ENCODE assay signal across 18 cellular contexts in genomic region chr14:85702191-85702590, GRCh38.
DNase-seq lines count a peak whose midpoint lies in the region; ATAC-seq and TF ChIP-seq lines count a peak whose summit lies in the region.
"Had no signal": no experiment of that assay in that cellular context is flagged by ENCODE, and none has a peak within 500 bp of the region (broad histone marks: within the 10 kb centered on the region; RNA-seq: fewer than 3 reads in every experiment).

No MANE protein-coding gene starts in this region.

- BruUV-seq in MCF 10A (replicated peaks; lab: Mats Ljungman, UMichigan): no TSS peak
- no TSS peak for BruUV-seq in mammary epithelial cell (replicated peaks; lab: Mats Ljungman, UMichigan)

- H3K4me2 ChIP-seq in mammary epithelial cell (ENCODE audit: insufficient read depth, low read depth, low read length): no peak overlapping the region

- ATAC-seq in natural killer cell treated with Interleukin-12 subunit alpha and Interleukin-12 subunit beta and Interleukin-15 and Interleukin-18, amount 100 ng/mL, for 72 hours: no peak
- ATAC-seq in GM18505 (IDR thresholded peaks at IDR 0.05; ENCODE audit: unreplicated experiment): no peak
- ATAC-seq: HepG2 had no signal

- CTCF ChIA-PET in MCF 10A (lab: Yijun Ruan, JAX) (no interaction called here), mammary epithelial cell (lab: Charles Lee; ENCODE audit: low non-redundant PET) (no interaction called here)

- H3K79me2 ChIP-seq in mammary epithelial cell (ENCODE audit: insufficient read depth, low read length): no peaks in the 10 kb centered on the region

- H3K4me1 Mint-ChIP-seq in MCF 10A (ENCODE audit: insufficient read depth, unreplicated experiment): peaks cover 19% of the 10 kb centered on the region
- peaks cover 5% of the 10 kb centered on the region for H3K4me1 Mint-ChIP-seq in endodermal cell
- peaks cover 14 to 16% of the 10 kb centered on the region in 2 donors for H3K4me1 Mint-ChIP-seq in natural killer cell treated with Interleukin-12 subunit alpha and Interleukin-12 subunit beta and Interleukin-15 and Interleukin-18, amount 100 ng/mL, for 72 hours (ENCODE audit: low read depth in 2 of 2)
- no peaks in the 10 kb centered on the region for H3K4me1 Mint-ChIP-seq in activated CD4-positive, alpha-beta T cell treated with anti-CD3 and anti-CD28 coated beads, Interleukin-2, amount 10 ng/mL, durations not matched to agents 24 days and 14 days
- H3K4me1 Mint-ChIP-seq: CD8-positive, alpha-beta memory T cell had no signal

- no peaks in the 10 kb centered on the region for H3K4me1 ChIP-seq in mammary epithelial cell (ENCODE audit: insufficient read depth, low read length)
- no peaks in the 10 kb centered on the region for H3K4me1 ChIP-seq in endodermal cell (ENCODE audit: control insufficient read depth, insufficient read depth, low read length)

- no peaks in the 10 kb centered on the region for H4K20me1 ChIP-seq in mammary epithelial cell (ENCODE audit: insufficient read depth, low read length)

- dilution Hi-C loops in mammary epithelial cell (cut with HindIII; ENCODE audit: low sequenced_read_pairs): no loop called here

- TF ChIP-seq POLR2A in GM18505 (IDR thresholded peaks at IDR 0.05; ENCODE audit: borderline replicate concordance, extremely low read depth, insufficient read depth, insufficient read length): no peak

- H3K36me3 ChIP-seq in mammary epithelial cell (ENCODE audit: insufficient read depth, low read length) (no peaks in the 10 kb centered on the region), endodermal cell (ENCODE audit: control insufficient read depth, insufficient read depth, low read length) (no peaks in the 10 kb centered on the region)

- no peaks in the 10 kb centered on the region for H3K27me3 Mint-ChIP-seq in MCF 10A (ENCODE audit: insufficient read depth, unreplicated experiment)
- H3K27me3 Mint-ChIP-seq in endodermal cell (ENCODE audit: insufficient read depth): no peaks in the 10 kb centered on the region
- no peaks in the 10 kb centered on the region for H3K27me3 Mint-ChIP-seq in natural killer cell treated with Interleukin-12 subunit alpha and Interleukin-12 subunit beta and Interleukin-15 and Interleukin-18, amount 100 ng/mL, for 72 hours
- no peaks in the 10 kb centered on the region for H3K27me3 Mint-ChIP-seq in activated CD4-positive, alpha-beta T cell treated with anti-CD3 and anti-CD28 coated beads, Interleukin-2, amount 10 ng/mL, durations not matched to agents 24 days and 14 days
- H3K27me3 Mint-ChIP-seq: CD8-positive, alpha-beta memory T cell had no signal

- intact Hi-C loops in MCF 10A (cut with micrococcal nuclease) (no loop called here), mammary epithelial cell (cut with micrococcal nuclease) (no loop called here)
- intact Hi-C loops in activated CD4-positive, alpha-beta T cell treated with anti-CD3 and anti-CD28 coated beads, Interleukin-2, amount 10 ng/mL, durations not matched to agents 24 days and 14 days (cut with micrococcal nuclease): no loop called here

- H2AFZ ChIP-seq in mammary epithelial cell (ENCODE audit: low read depth, low read length): no peak overlapping the region

- H3K9me3 Mint-ChIP-seq in MCF 10A (ENCODE audit: unreplicated experiment): no peaks in the 10 kb centered on the region
- peaks cover 2% of the 10 kb centered on the region for H3K9me3 Mint-ChIP-seq in endodermal cell
- peaks cover 3% of the 10 kb centered on the region for H3K9me3 Mint-ChIP-seq in natural killer cell treated with Interleukin-12 subunit alpha and Interleukin-12 subunit beta and Interleukin-15 and Interleukin-18, amount 100 ng/mL, for 72 hours
- peaks cover 4% of the 10 kb centered on the region for H3K9me3 Mint-ChIP-seq in activated CD4-positive, alpha-beta T cell treated with anti-CD3 and anti-CD28 coated beads, Interleukin-2, amount 10 ng/mL, durations not matched to agents 24 days and 14 days

- no peaks in the 10 kb centered on the region for H3K27me3 ChIP-seq in mammary epithelial cell (ENCODE audit: insufficient read depth, low read length)
- no peaks in the 10 kb centered on the region for H3K27me3 ChIP-seq in endodermal cell (ENCODE audit: control insufficient read depth, insufficient read depth, low read length, poor library complexity, severe bottlenecking)

- H3K4me3 Mint-ChIP-seq in MCF 10A (ENCODE audit: unreplicated experiment): no peak overlapping the region
- H3K4me3 Mint-ChIP-seq in endodermal cell: no peak overlapping the region
- peak overlapping the region; percentile 35 for H3K4me3 Mint-ChIP-seq in natural killer cell treated with Interleukin-12 subunit alpha and Interleukin-12 subunit beta and Interleukin-15 and Interleukin-18, amount 100 ng/mL, for 72 hours
- H3K4me3 Mint-ChIP-seq in activated CD4-positive, alpha-beta T cell treated with anti-CD3 and anti-CD28 coated beads, Interleukin-2, amount 10 ng/mL, durations not matched to agents 24 days and 14 days: no peak overlapping the region
- H3K4me3 Mint-ChIP-seq: CD8-positive, alpha-beta memory T cell had no signal

- in situ Hi-C loops in mammary epithelial cell (cut with MboI; ENCODE audit: low sequenced_read_pairs in 2 of 2): no loop called here

- H3K4me3 ChIP-seq in mammary epithelial cell (replicated peaks in 1 of 3; ENCODE audit: insufficient read depth in 1 of 3, low read depth in 2 of 3, low read length in 3 of 3) (no peak overlapping the region), endodermal cell (ENCODE audit: low read length) (no peak overlapping the region)

- no peak for DNase-seq in MCF 10A (ENCODE audit: unreplicated experiment)
- DNase-seq in mammary epithelial cell: no peak
- DNase-seq in endodermal cell: no peak
- no peak for DNase-seq in natural killer cell treated with Interleukin-12 subunit alpha and Interleukin-12 subunit beta and Interleukin-15 and Interleukin-18, amount 100 ng/mL, for 72 hours (ENCODE audit: low spot score)
- DNase-seq in NCI-H69 (lab: John Stamatoyannopoulos, UW): no peak
- no peak for DNase-seq in D341Med (ENCODE audit: low spot score)
- no peak for DNase-seq in activated CD4-positive, alpha-beta T cell treated with anti-CD3 and anti-CD28 coated beads, Interleukin-2, amount 10 ng/mL, durations not matched to agents 24 days and 14 days
- DNase-seq: CD8-positive, alpha-beta memory T cell; DND-41; Karpas-422; NCI-H1105 treated with DMSO at 0.1 percent for 48 hours; NCI-H1694 treated with DMSO at 0.1 percent for 48 hours; NCI-H345; NCI-H526; SIG-M5 had no signal

- H3K27ac ChIP-seq in mammary epithelial cell (ENCODE audit: insufficient read depth, low read depth, low read length) (no peak overlapping the region), endodermal cell (ENCODE audit: low read depth, low read length) (no peak overlapping the region)
- H3K27ac ChIP-seq: 22Rv1 had no signal

- POLR2A ChIA-PET in MCF 10A (lab: Yijun Ruan, JAX): interaction anchor here (0.9 to 1.7 kb wide), 3 partner anchors 24 to 170 kb away, joined by 3 to 5 read pairs (median 4); no protein-coding TSS in a partner anchor

- H3K36me3 Mint-ChIP-seq in MCF 10A (ENCODE audit: insufficient read depth, unreplicated experiment) (peaks cover 2% of the 10 kb centered on the region), endodermal cell (ENCODE audit: low read depth) (peaks cover 2% of the 10 kb centered on the region)
- H3K36me3 Mint-ChIP-seq in natural killer cell treated with Interleukin-12 subunit alpha and Interleukin-12 subunit beta and Interleukin-15 and Interleukin-18, amount 100 ng/mL, for 72 hours: no peaks in the 10 kb centered on the region
- H3K36me3 Mint-ChIP-seq in activated CD4-positive, alpha-beta T cell treated with anti-CD3 and anti-CD28 coated beads, Interleukin-2, amount 10 ng/mL, durations not matched to agents 24 days and 14 days (ENCODE audit: low read depth): no peaks in the 10 kb centered on the region
- H3K36me3 Mint-ChIP-seq: CD8-positive, alpha-beta memory T cell had no signal

- H3K9ac ChIP-seq in mammary epithelial cell (ENCODE audit: insufficient read depth, low read length) (no peak overlapping the region), endodermal cell (ENCODE audit: extremely low read depth, low read length, poor library complexity, severe bottlenecking) (no peak overlapping the region)

- WGBS in mammary epithelial cell (ENCODE audit: low coverage, missing lambda C conversion rate): 38% methylated on average over 1 of the region's 1 CpG
- 100% methylated on average over 1 of the region's 1 CpG; no CpG with 5 or more reads in 1 of the 2 experiments for WGBS in endodermal cell (ENCODE audit: insufficient coverage in 1 of 2, insufficient read length in 1 of 2), 2 experiments

- TF ChIP-seq CTCF in MCF 10A (IDR thresholded peaks at IDR 0.05; ENCODE audit: unreplicated experiment) (no peak), mammary epithelial cell (conservative IDR thresholded peaks at IDR 0.05 in 1 of 2, IDR thresholded peaks at IDR 0.05 in 1 of 2; ENCODE audit: extremely low read depth in 1 of 2, insufficient read depth in 1 of 2, low read depth in 1 of 2, low read length in 2 of 2) (no peak), endodermal cell (conservative IDR thresholded peaks at IDR 0.05) (peak; percentile 13)

- H3K27ac Mint-ChIP-seq in MCF 10A (ENCODE audit: low read depth, unreplicated experiment): peak overlapping the region; percentile 28
- H3K27ac Mint-ChIP-seq in endodermal cell: no peak overlapping the region
- H3K27ac Mint-ChIP-seq in natural killer cell treated with Interleukin-12 subunit alpha and Interleukin-12 subunit beta and Interleukin-15 and Interleukin-18, amount 100 ng/mL, for 72 hours: peak overlapping the region; percentile 36 to 72
- H3K27ac Mint-ChIP-seq in activated CD4-positive, alpha-beta T cell treated with anti-CD3 and anti-CD28 coated beads, Interleukin-2, amount 10 ng/mL, durations not matched to agents 24 days and 14 days: no peak overlapping the region
- H3K27ac Mint-ChIP-seq: CD8-positive, alpha-beta memory T cell had no signal

- H3K9me3 ChIP-seq in mammary epithelial cell (replicated peaks; ENCODE audit: insufficient read depth, low read length): no peaks in the 10 kb centered on the region
- no peaks in the 10 kb centered on the region for H3K9me3 ChIP-seq in endodermal cell (ENCODE audit: control insufficient read depth, low read length)

Comparison
In these comparisons a context has a peak if more than half of its experiments do, and no peak if none do; other contexts are left out.
1. H3K27ac Mint-ChIP-seq: peak in MCF 10A (single experiment) and natural killer cell treated with Interleukin-12 subunit alpha and Interleukin-12 subunit beta and Interleukin-15 and Interleukin-18, amount 100 ng/mL, for 72 hours (2 of 2); none in endodermal cell (single experiment) and activated CD4-positive, alpha-beta T cell treated with anti-CD3 and anti-CD28 coated beads, Interleukin-2, amount 10 ng/mL, durations not matched to agents 24 days and 14 days (single experiment).